8 cellular contexts compared by ENCODE assay signal in genomic region chr5:150485770-150486401, GRCh38. TPM values are rescaled to one million over a fixed set of nuclear protein-coding genes. Genes with fewer than 3 reads are reported as not detected.
DNase-seq lines count a peak whose midpoint lies in the region; ATAC-seq, FAIRE-seq and TF ChIP-seq lines count a peak whose summit lies in the region.

No MANE protein-coding gene starts in this region.

- POLR2A ChIA-PET in HCT116 (lab: Charles Lee) (interaction anchor here (0.6 to 0.9 kb wide), 2 partner anchors 12 to 26 kb away, joined by 3 read pairs; no protein-coding TSS in a partner anchor), HepG2 (lab: Yijun Ruan, JAX) (interaction anchor here (1.2 to 3.7 kb wide), 9 partner anchors 12 to 56 kb away, joined by 3 to 39 read pairs (median 11); no protein-coding TSS in a partner anchor)

- H2AFZ ChIP-seq in HCT116 (ENCODE audit: low read depth, low read length, poor library complexity, severe bottlenecking) (peak overlapping the region; percentile 45), HepG2 (ENCODE audit: low read length) (no peak overlapping the region)

- no TSS peak for BruUV-seq in HCT116 (replicated peaks; lab: Mats Ljungman, UMichigan)
- no TSS peak for BruUV-seq in HepG2 (replicated peaks; lab: Mats Ljungman, UMichigan)

- no peaks in the 10 kb centered on the region for H3K9me2 ChIP-seq in HCT116 (ENCODE audit: insufficient read depth)

- DNase-seq in CD1c-positive myeloid dendritic cell (ENCODE audit: extremely low spot score): peak; percentile 62
- DNase-seq in HCT116 (ENCODE audit: low read depth, low spot score): no peak
- peak; percentile 6 for DNase-seq in T-helper 2 cell treated with Interferon-gamma antibody and Interleukin-4, amounts not matched to agents 5 μg/mL and 100 μg/mL, for 36 hours (ENCODE audit: low spot score)
- no peak for DNase-seq in chondrocyte (ENCODE audit: low spot score)
- DNase-seq in HepG2 (ENCODE audit: low spot score): no peak
- peak in 2 of 3 experiments; percentile 9 to 21 for DNase-seq in stimulated activated CD4-positive, alpha-beta T cell treated with anti-CD3 and anti-CD28 coated beads, TNF-alpha, amount 100 ng/mL, for 4 hours (ENCODE audit: low read depth in 3 of 3)
- no peak for DNase-seq in effector CD4-positive, alpha-beta T cell

- in situ Hi-C loops in HepG2 (cut with HindIII; ENCODE audit: extremely low pct_ligation_motif_present, low pct_unique_long_range_greater_than_20kb): loop anchor here (5.0 kb wide), 1 partner anchor 36 kb away; no protein-coding TSS in a partner anchor

- 0% methylated on average over 12 of the region's 85 CpGs for WGBS in HepG2 (ENCODE audit: low lambda C conversion rate)

- intact Hi-C loops in HCT116 (cut with micrococcal nuclease): no loop called here
- intact Hi-C loops in HepG2 (cut with micrococcal nuclease; ENCODE audit: unreplicated experiment): no loop called here

- no peak for TF ChIP-seq POLR2A in HCT116 (IDR thresholded peaks at IDR 0.05; ENCODE audit: borderline replicate concordance, extremely low read depth, insufficient read depth, insufficient read length)
- TF ChIP-seq POLR2A in HepG2 (IDR thresholded peaks at IDR 0.05; ENCODE audit: insufficient read depth in 1 of 2, low read depth in 2 of 2, low read length in 2 of 2): no peak; a peak in 1 of 4 replicates

- TF ChIP-seq RAD21 in HCT116 (IDR thresholded peaks at IDR 0.05; ENCODE audit: low read depth) (no peak), HepG2 (CRISPR knock-in tag; IDR thresholded peaks at IDR 0.05) (no peak)

- H3K27ac Mint-ChIP-seq in T-helper 2 cell treated with Interferon-gamma antibody and Interleukin-4, amounts not matched to agents 5 μg/mL and 100 μg/mL, for 36 hours: no peak overlapping the region
- H3K27ac Mint-ChIP-seq in chondrocyte (ENCODE audit: unreplicated experiment): peak overlapping the region; percentile 72

- peak overlapping the region; percentile 96 for H3K9ac ChIP-seq in HCT116 (ENCODE audit: low read length)
- peak overlapping the region; percentile 96 for H3K9ac ChIP-seq in HepG2 (ENCODE audit: insufficient read depth, low read depth, low read length)

- H3K4me3 Mint-ChIP-seq in T-helper 2 cell treated with Interferon-gamma antibody and Interleukin-4, amounts not matched to agents 5 μg/mL and 100 μg/mL, for 36 hours: no peak overlapping the region
- peak overlapping the region; percentile 70 for H3K4me3 Mint-ChIP-seq in chondrocyte (ENCODE audit: unreplicated experiment)

- TF ChIP-seq EP300 in HepG2 (IDR thresholded peaks at IDR 0.05; ENCODE audit: low read depth in 2 of 2, low read length in 2 of 2): no peak
- no peak for TF ChIP-seq EP300 in HepG2 (CRISPR knock-in tag; IDR thresholded peaks at IDR 0.05; ENCODE audit: borderline replicate concordance)

- no peaks in the 10 kb centered on the region for H3K9me3 Mint-ChIP-seq in T-helper 2 cell treated with Interferon-gamma antibody and Interleukin-4, amounts not matched to agents 5 μg/mL and 100 μg/mL, for 36 hours
- H3K9me3 Mint-ChIP-seq in chondrocyte (ENCODE audit: low read depth): no peaks in the 10 kb centered on the region

- H3K79me2 ChIP-seq in HCT116 (ENCODE audit: insufficient read depth, low read length) (peaks cover 44% of the 10 kb centered on the region), HepG2 (ENCODE audit: insufficient read depth, low read length) (peaks cover 46% of the 10 kb centered on the region)

- no peak for TF ChIP-seq CTCF in HCT116 (IDR thresholded peaks at IDR 0.05 in 2 of 3, conservative IDR thresholded peaks at IDR 0.05 in 1 of 3; ENCODE audit: borderline replicate concordance in 1 of 3, insufficient read depth in 1 of 3, low read depth in 2 of 3, low read length in 2 of 3)
- peak; percentile 47 for TF ChIP-seq CTCF in chondrocyte (IDR thresholded peaks at IDR 0.05)
- no peak for TF ChIP-seq CTCF in HepG2 (CRISPR knock-in tag; IDR thresholded peaks at IDR 0.05)

- H3K36me3 ChIP-seq in HCT116 (ENCODE audit: control insufficient read depth in 1 of 2, insufficient read depth in 2 of 2, low read length in 2 of 2) (peaks cover 0 to 4% of the 10 kb centered on the region in 2 experiments; a peak in 1 of 4 replicates), HepG2 (replicated peaks in 1 of 2; ENCODE audit: control insufficient read depth in 1 of 2, insufficient read depth in 2 of 2, low read length in 2 of 2) (peaks cover 1 to 16% of the 10 kb centered on the region in 2 experiments; a peak in 3 of 5 replicates)

- ATAC-seq in HCT116: peak; percentile 57
- ATAC-seq in HepG2: peak; percentile 56
- no peak for ATAC-seq in HG03025 (IDR thresholded peaks at IDR 0.05; ENCODE audit: low FRiP score, unreplicated experiment)

- H3K4me3 ChIP-seq in HCT116 (replicated peaks in 1 of 2; ENCODE audit: low read depth in 1 of 2, low read length in 2 of 2): peak overlapping the region; percentile 78 to 91
- H3K4me3 ChIP-seq in HepG2 (replicated peaks in 1 of 3; ENCODE audit: insufficient read depth in 1 of 3, low read depth in 2 of 3, low read length in 3 of 3): peak overlapping the region; percentile 88 to 94 (median 91)

- no peaks in the 10 kb centered on the region for H3K36me3 Mint-ChIP-seq in T-helper 2 cell treated with Interferon-gamma antibody and Interleukin-4, amounts not matched to agents 5 μg/mL and 100 μg/mL, for 36 hours (ENCODE audit: low read depth)
- peaks cover 2% of the 10 kb centered on the region for H3K36me3 Mint-ChIP-seq in chondrocyte (ENCODE audit: low read depth)

- H3K9me3 ChIP-seq in HCT116 (ENCODE audit: control insufficient read depth in 1 of 2, insufficient read depth in 1 of 2, low read depth in 1 of 2, low read length in 2 of 2) (no peaks in the 10 kb centered on the region), HepG2 (ENCODE audit: low read length) (no peaks in the 10 kb centered on the region)

- FAIRE-seq in HepG2 (lab: Jason Lieb, UNC): no peak

- H4K20me1 ChIP-seq in HCT116 (ENCODE audit: insufficient read depth): no peaks in the 10 kb centered on the region
- H4K20me1 ChIP-seq in HepG2 (ENCODE audit: insufficient read depth, low read length): peaks cover 34% of the 10 kb centered on the region

- H3K27me3 Mint-ChIP-seq in T-helper 2 cell treated with Interferon-gamma antibody and Interleukin-4, amounts not matched to agents 5 μg/mL and 100 μg/mL, for 36 hours (ENCODE audit: low read depth): peaks cover 33% of the 10 kb centered on the region
- H3K27me3 Mint-ChIP-seq in chondrocyte (ENCODE audit: low read depth): no peaks in the 10 kb centered on the region

- H3K4me2 ChIP-seq in HCT116 (ENCODE audit: low read length) (peak overlapping the region; percentile 97), HepG2 (ENCODE audit: low read depth, low read length) (peak overlapping the region; percentile 84)

- RAD21 ChIA-PET in HCT116 (lab: Charles Lee; ENCODE audit: low non-redundant PET in 1 of 2, low total read pairs in 2 of 2, uncharacterized antibody in 2 of 2, unreplicated experiment in 2 of 2): no interaction called here

- peaks cover 6% of the 10 kb centered on the region for H3K4me1 Mint-ChIP-seq in T-helper 2 cell treated with Interferon-gamma antibody and Interleukin-4, amounts not matched to agents 5 μg/mL and 100 μg/mL, for 36 hours (ENCODE audit: low read depth)
- H3K4me1 Mint-ChIP-seq in chondrocyte (ENCODE audit: low read depth): peaks cover 61% of the 10 kb centered on the region

- CTCF ChIA-PET in HCT116 (lab: Charles Lee) (interaction anchor here (2.8 kb wide), 1 partner anchor 11 kb away, joined by 9 read pairs; no protein-coding TSS in a partner anchor), HepG2 (lab: Yijun Ruan, JAX; ENCODE audit: low intra/inter-chr PET ratio, low total read pairs) (interaction anchor here (2.2 kb wide), 1 partner anchor 59 kb away, joined by 11 read pairs; no protein-coding TSS in a partner anchor)

- H3K4me1 ChIP-seq in HCT116 (ENCODE audit: control insufficient read depth in 1 of 2, insufficient read depth in 2 of 2, low read length in 2 of 2): peaks cover 18 to 45% of the 10 kb centered on the region in 2 experiments
- H3K4me1 ChIP-seq in HepG2 (ENCODE audit: insufficient read depth, low read length): peaks cover 76% of the 10 kb centered on the region

- H3K27me3 ChIP-seq in HCT116 (ENCODE audit: insufficient read depth, low read length) (no peaks in the 10 kb centered on the region), HepG2 (ENCODE audit: control insufficient read depth in 1 of 2, insufficient read depth in 2 of 2, low read length in 2 of 2) (peaks cover 2 to 8% of the 10 kb centered on the region in 2 experiments; a peak in 2 of 5 replicates)

- H3K27ac ChIP-seq in HCT116 (ENCODE audit: low read depth, low read length): peak overlapping the region; percentile 77
- H3K27ac ChIP-seq in HepG2 (ENCODE audit: extremely low read length, insufficient read depth, low read length): peak overlapping the region; percentile 96

RNA-seq across cellular contexts. Expression of gene NDST1, which starts 22.0 kb away (rescaled TPM):
- total RNA-seq in HCT116 (2021; ENCODE audit: unreplicated experiment) (33.1 TPM), chondrocyte (223 to 229 TPM (median 228 TPM) in 3 replicates), HepG2 (2016; rRNA removed; fragmentation: Illumina TruSeq; extraction: Trizol) (22.1 and 26.2 TPM in 2 replicates)
- 14.9 and 19.5 TPM in 2 replicates for polyA plus RNA-seq in HCT116 (2012)
- total RNA-seq in HepG2 (2016; cell fraction: cytosol; rRNA removed; fragmentation: Illumina TruSeq; extraction: Trizol; ENCODE audit: low read depth): 6.5 and 8.8 TPM in 2 replicates
- 19.6 and 25.2 TPM in 2 replicates for total RNA-seq in HepG2 (2016; cell fraction: insoluble cytoplasmic fraction; rRNA removed; fragmentation: Illumina TruSeq; extraction: Trizol)
- total RNA-seq in HepG2 (2016; cell fraction: membrane; rRNA removed; fragmentation: Illumina TruSeq; extraction: Trizol): 16.4 and 18.4 TPM in 2 replicates
- total RNA-seq in HepG2 (2016; cell fraction: nucleus; rRNA removed; fragmentation: Illumina TruSeq; extraction: Trizol): 25.2 and 29.3 TPM in 2 replicates
- 23.8 and 35.0 TPM in 2 replicates for polyA plus RNA-seq in HepG2 (2011; rRNA removed)
- 18.9 and 20.3 TPM in 2 replicates for polyA plus RNA-seq in HepG2 (2011; cell fraction: cytosol; rRNA removed)
- 67.6 and 71.1 TPM in 2 replicates for polyA plus RNA-seq in HepG2 (2011; cell fraction: nucleus; rRNA removed)
- polyA plus RNA-seq in HepG2 (2012): 36.0 and 40.8 TPM in 2 replicates
- 2.7 and 3.1 TPM in 2 replicates for polyA plus RNA-seq in HepG2 (2016; cell fraction: cytosol; fragmentation: Illumina TruSeq; extraction: Trizol; ENCODE audit: low read depth)
- polyA plus RNA-seq in HepG2 (2016; cell fraction: insoluble cytoplasmic fraction; fragmentation: Illumina TruSeq; extraction: Trizol; ENCODE audit: low read depth): 15.4 and 18.3 TPM in 2 replicates
- 7.8 TPM in 2 replicates for polyA plus RNA-seq in HepG2 (2016; cell fraction: membrane; fragmentation: Illumina TruSeq; extraction: Trizol; ENCODE audit: low read depth)
- polyA plus RNA-seq in HepG2 (2016; cell fraction: nucleus; fragmentation: Illumina TruSeq; extraction: Trizol; ENCODE audit: insufficient read depth, low read depth): 29.1 and 30.9 TPM in 2 replicates
- 12.5 and 73.9 TPM in 2 replicates for polyA minus RNA-seq in HepG2 (2011; rRNA and poly(A)+ RNA removed; ENCODE audit: low replicate concordance)
- 20.8 and 29.5 TPM in 2 replicates for polyA minus RNA-seq in HepG2 (2011; cell fraction: cytosol; rRNA and poly(A)+ RNA removed)
- polyA minus RNA-seq in HepG2 (2011; cell fraction: nucleus; rRNA and poly(A)+ RNA removed): 55.1 and 55.2 TPM in 2 replicates

RNA-seq across cellular contexts. Expression of gene RPS14, which starts 36.3 kb away (rescaled TPM):
- total RNA-seq in HCT116 (2021; ENCODE audit: unreplicated experiment) (2,557 TPM), chondrocyte (1,092 to 1,234 TPM (median 1,121 TPM) in 3 replicates), HepG2 (2016; rRNA removed; fragmentation: Illumina TruSeq; extraction: Trizol) (2,116 and 2,466 TPM in 2 replicates)
- polyA plus RNA-seq in HCT116 (2012): 4,169 and 4,510 TPM in 2 replicates
- total RNA-seq in HepG2 (2016; cell fraction: cytosol; rRNA removed; fragmentation: Illumina TruSeq; extraction: Trizol; ENCODE audit: low read depth): 3,305 and 3,520 TPM in 2 replicates
- 2,149 and 2,588 TPM in 2 replicates for total RNA-seq in HepG2 (2016; cell fraction: insoluble cytoplasmic fraction; rRNA removed; fragmentation: Illumina TruSeq; extraction: Trizol)
- total RNA-seq in HepG2 (2016; cell fraction: membrane; rRNA removed; fragmentation: Illumina TruSeq; extraction: Trizol): 4,929 and 5,069 TPM in 2 replicates
- total RNA-seq in HepG2 (2016; cell fraction: nucleus; rRNA removed; fragmentation: Illumina TruSeq; extraction: Trizol): 644 and 721 TPM in 2 replicates
- polyA plus RNA-seq in HepG2 (2011; rRNA removed): 3,058 and 3,295 TPM in 2 replicates
- polyA plus RNA-seq in HepG2 (2011; cell fraction: cytosol; rRNA removed): 6,315 and 8,239 TPM in 2 replicates
- 1,184 and 1,580 TPM in 2 replicates for polyA plus RNA-seq in HepG2 (2011; cell fraction: nucleus; rRNA removed)
- 3,506 and 4,895 TPM in 2 replicates for polyA plus RNA-seq in HepG2 (2012)
- polyA plus RNA-seq in HepG2 (2016; cell fraction: cytosol; fragmentation: Illumina TruSeq; extraction: Trizol; ENCODE audit: low read depth): 3,347 and 3,785 TPM in 2 replicates
- polyA plus RNA-seq in HepG2 (2016; cell fraction: insoluble cytoplasmic fraction; fragmentation: Illumina TruSeq; extraction: Trizol; ENCODE audit: low read depth): 2,246 and 2,277 TPM in 2 replicates
- polyA plus RNA-seq in HepG2 (2016; cell fraction: membrane; fragmentation: Illumina TruSeq; extraction: Trizol; ENCODE audit: low read depth): 4,452 and 4,569 TPM in 2 replicates
- 1,056 and 1,136 TPM in 2 replicates for polyA plus RNA-seq in HepG2 (2016; cell fraction: nucleus; fragmentation: Illumina TruSeq; extraction: Trizol; ENCODE audit: insufficient read depth, low read depth)
- polyA minus RNA-seq in HepG2 (2011; rRNA and poly(A)+ RNA removed; ENCODE audit: low replicate concordance): 795 and 1,496 TPM in 2 replicates
- 375 and 432 TPM in 2 replicates for polyA minus RNA-seq in HepG2 (2011; cell fraction: cytosol; rRNA and poly(A)+ RNA removed)
- 180 and 283 TPM in 2 replicates for polyA minus RNA-seq in HepG2 (2011; cell fraction: nucleus; rRNA and poly(A)+ RNA removed)

Comparison
In these comparisons a context has a peak if more than half of its experiments do, and no peak if none do; other contexts are left out.
1. DNase-seq: peak in CD1c-positive myeloid dendritic cell (single experiment), T-helper 2 cell treated with Interferon-gamma antibody and Interleukin-4, amounts not matched to agents 5 μg/mL and 100 μg/mL, for 36 hours (single experiment) and stimulated activated CD4-positive, alpha-beta T cell treated with anti-CD3 and anti-CD28 coated beads, TNF-alpha, amount 100 ng/mL, for 4 hours (2 of 3); none in HCT116 (single experiment), chondrocyte (single experiment), HepG2 (single experiment) and effector CD4-positive, alpha-beta T cell (single experiment).